In the genomic region with DNA sequence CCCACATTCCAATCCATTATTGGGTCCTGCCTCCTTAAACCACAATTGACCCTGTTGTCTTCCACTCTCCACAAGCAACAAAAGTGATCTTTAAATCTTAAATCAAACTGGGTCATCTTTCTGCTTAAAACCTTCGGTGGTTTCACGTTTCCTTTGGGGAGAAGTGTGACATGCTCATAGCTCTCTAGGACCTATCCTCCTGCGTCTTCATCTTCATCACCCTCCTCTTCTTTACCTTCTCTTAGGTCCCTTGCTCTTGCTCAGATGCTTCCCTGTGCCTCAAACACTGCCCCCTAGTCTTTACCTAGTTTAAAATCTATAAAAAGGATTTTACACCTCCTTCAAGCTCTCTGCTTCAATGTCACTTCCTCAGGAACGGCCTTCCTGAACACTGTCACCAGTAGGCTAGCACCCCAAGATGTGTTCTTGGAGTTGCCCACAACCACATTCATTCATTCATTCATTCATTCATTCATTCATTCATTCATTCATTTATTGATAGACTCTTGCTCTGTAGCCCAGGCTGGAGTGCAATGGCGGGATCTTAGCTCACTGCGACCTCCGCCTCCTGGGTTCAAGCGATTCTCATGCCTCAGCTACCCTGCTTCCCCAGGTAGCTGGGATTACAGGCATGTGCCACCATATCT, we compare ENCODE assay signal across 27 cellular contexts. TPM values are rescaled to one million over a fixed set of nuclear protein-coding genes. Genes with fewer than 3 reads are reported as not detected.
A peak's percentile ranks its signal among the peaks of the same experiment; 100 is the strongest.
DNase-seq lines count a peak whose midpoint lies in the region; ATAC-seq and TF ChIP-seq lines count a peak whose summit lies in the region.
"Had no signal": no experiment of that assay in that cellular context is flagged by ENCODE, and none has a peak within 500 bp of the region (broad histone marks: within the 10 kb centered on the region; RNA-seq: fewer than 3 reads in every experiment).

No MANE protein-coding gene starts in this region.

- ATAC-seq in CD8-positive, alpha-beta T cell = no peak
- ATAC-seq in effector memory CD8-positive, alpha-beta T cell (replicated peaks) = peak; percentile 85
- ATAC-seq in GM21526 (IDR thresholded peaks at IDR 0.05; ENCODE audit: low FRiP score, unreplicated experiment) = no peak
- ATAC-seq in GM18519 (IDR thresholded peaks at IDR 0.05; ENCODE audit: low FRiP score, unreplicated experiment) = no peak
- ATAC-seq: left ventricle myocardium superior; pancreas; stimulated activated naive CD8-positive, alpha-beta T cell treated with anti-CD3 and anti-CD28 coated beads, Interleukin-15, amount 100 ng/mL, for 72 hours had no signal

- peaks cover 7% of the 10 kb centered on the region for H3K36me3 Mint-ChIP-seq in CD8-positive, alpha-beta T cell
- no peaks in the 10 kb centered on the region for H3K36me3 Mint-ChIP-seq in effector memory CD8-positive, alpha-beta T cell (ENCODE audit: insufficient read depth)
- H3K36me3 Mint-ChIP-seq in glutamatergic neuron (ENCODE audit: unreplicated experiment) = no peaks in the 10 kb centered on the region

- no peak overlapping the region for H3K4me3 ChIP-seq in A673 (ENCODE audit: low read depth, low read length, poor library complexity, severe bottlenecking)
- no peak overlapping the region for H3K4me3 ChIP-seq in CD8-positive, alpha-beta T cell (ENCODE audit: low read depth, low read length)
- H3K4me3 ChIP-seq in OCI-LY7 (ENCODE audit: low read depth, low read length, poor library complexity, severe bottlenecking) = no peak overlapping the region
- H3K4me3 ChIP-seq: breast epithelium, coronary artery, esophagus squamous epithelium, pancreas, right atrium auricular region, tibial nerve had no signal

- H3K4me3 Mint-ChIP-seq in CD8-positive, alpha-beta T cell = no peak overlapping the region
- peak overlapping the region; percentile 26 to 40 for H3K4me3 Mint-ChIP-seq in effector memory CD8-positive, alpha-beta T cell
- no peak overlapping the region for H3K4me3 Mint-ChIP-seq in glutamatergic neuron (ENCODE audit: unreplicated experiment)
- H3K4me3 Mint-ChIP-seq: CD14-positive monocyte; nephron progenitor cell; stimulated activated naive CD8-positive, alpha-beta T cell treated with anti-CD3 and anti-CD28 coated beads, Interleukin-15, amount 100 ng/mL, for 72 hours had no signal

- H3K79me2 ChIP-seq in OCI-LY7 (ENCODE audit: insufficient read depth, low read depth, low read length) = no peaks in the 10 kb centered on the region

- H3K9me2 ChIP-seq in OCI-LY7 (ENCODE audit: insufficient read depth, low read length) = no peaks in the 10 kb centered on the region

- POLR2A ChIA-PET in A673 (lab: Charles Lee; ENCODE audit: low non-redundant PET) (no interaction called here), OCI-LY7 (lab: Charles Lee) (no interaction called here)
- POLR2A ChIA-PET in CD8-positive, alpha-beta T cell (lab: Charles Lee) = interaction anchor here (1.5 kb wide), 1 partner anchor 11 kb away, joined by 3 read pairs; no protein-coding TSS in a partner anchor

- no peak for DNase-seq in A673 (ENCODE audit: low spot score)
- no peak for DNase-seq in CD8-positive, alpha-beta T cell
- DNase-seq in OCI-LY7 (ENCODE audit: low spot score) = no peak
- DNase-seq in effector memory CD8-positive, alpha-beta T cell = no peak
- no peak for DNase-seq in glutamatergic neuron
- DNase-seq in COLO668 (lab: John Stamatoyannopoulos, UW; ENCODE audit: unreplicated experiment) = no peak
- DNase-seq: activated CD4-positive, alpha-beta T cell treated with anti-CD3 and anti-CD28 coated beads for 4 hours; activated CD8-positive, alpha-beta memory T cell treated with anti-CD3 and anti-CD28 coated beads, Interleukin-2, amount 50 U/mL, for 4 hours; amniotic stem cell; DMS 273 treated with DMSO at 0.1 percent for 48 hours; esophagus squamous epithelium; hypothalamus; left ventricle myocardium superior; NCI-H1048; NCI-H187; NCI-H526; nephron progenitor cell; pancreas; stimulated activated CD4-positive, alpha-beta T cell treated with anti-CD3 and anti-CD28 coated beads, Interleukin-4, amount 100 ng/mL, for 4 hours; stimulated activated naive CD8-positive, alpha-beta T cell treated with anti-CD3 and anti-CD28 coated beads, Interleukin-15, amount 100 ng/mL, for 72 hours had no signal

- BruUV-seq in A673 (replicated peaks; lab: Mats Ljungman, UMichigan) = no TSS peak
- BruUV-seq in OCI-LY7 (replicated peaks; lab: Mats Ljungman, UMichigan) = no TSS peak

- no peaks in the 10 kb centered on the region for H4K20me1 ChIP-seq in OCI-LY7 (ENCODE audit: insufficient read depth, low read length)

- H3K9me3 Mint-ChIP-seq in CD8-positive, alpha-beta T cell = no peaks in the 10 kb centered on the region
- no peaks in the 10 kb centered on the region for H3K9me3 Mint-ChIP-seq in effector memory CD8-positive, alpha-beta T cell
- H3K9me3 Mint-ChIP-seq in glutamatergic neuron (ENCODE audit: unreplicated experiment) = no peaks in the 10 kb centered on the region
- H3K9me3 Mint-ChIP-seq: CD14-positive monocyte; nephron progenitor cell; stimulated activated naive CD8-positive, alpha-beta T cell treated with anti-CD3 and anti-CD28 coated beads, Interleukin-15, amount 100 ng/mL, for 72 hours had no signal

- CTCF ChIA-PET in A673 (lab: Charles Lee) (no interaction called here), OCI-LY7 (lab: Charles Lee; ENCODE audit: unreplicated experiment) (interaction anchor here (0.6 kb wide), 1 partner anchor 39 kb away, joined by 3 read pairs; no protein-coding TSS in a partner anchor)
- CTCF ChIA-PET in CD8-positive, alpha-beta T cell (lab: Charles Lee) = interaction anchor here (0.7 kb wide), 1 partner anchor 460 kb away, joined by 3 read pairs; no protein-coding TSS in a partner anchor

- H3K27ac ChIP-seq in A673 (ENCODE audit: low read depth, low read length, poor library complexity, severe bottlenecking) (no peak overlapping the region), OCI-LY7 (ENCODE audit: low read depth, low read length, poor library complexity, severe bottlenecking) (no peak overlapping the region)
- H3K27ac ChIP-seq in CD8-positive, alpha-beta T cell (ENCODE audit: low read depth, low read length) = no peak overlapping the region
- H3K27ac ChIP-seq: breast epithelium, coronary artery, esophagus squamous epithelium, pancreas, right atrium auricular region, tibial nerve had no signal

- intact Hi-C loops in A673 (cut with micrococcal nuclease; ENCODE audit: unreplicated experiment) = no loop called here
- intact Hi-C loops in CD8-positive, alpha-beta T cell (cut with DNase I, micrococcal nuclease) = loop anchor here in 1 of 2 experiments (10.0 kb wide), 1 partner anchor 627 kb away; no protein-coding TSS in a partner anchor
- intact Hi-C loops in OCI-LY7 (cut with micrococcal nuclease; ENCODE audit: unreplicated experiment) = no loop called here

- H3K36me3 ChIP-seq in A673 (ENCODE audit: insufficient read depth, low read length, poor library complexity, severe bottlenecking) = no peaks in the 10 kb centered on the region
- no peaks in the 10 kb centered on the region for H3K36me3 ChIP-seq in CD8-positive, alpha-beta T cell (ENCODE audit: insufficient read depth, low read length)
- no peaks in the 10 kb centered on the region for H3K36me3 ChIP-seq in OCI-LY7 (ENCODE audit: insufficient read depth, low read length)
- H3K36me3 ChIP-seq: breast epithelium, esophagus squamous epithelium, pancreas, right atrium auricular region, tibial nerve had no signal

- 0 out of 2 replicates have a peak, but pooled peaks have one; percentile 17 for TF ChIP-seq CTCF in A673 (conservative IDR thresholded peaks at IDR 0.05; ENCODE audit: low read depth, low read length)
- TF ChIP-seq CTCF in CD8-positive, alpha-beta T cell (IDR thresholded peaks at IDR 0.05) = no peak
- 0 out of 2 replicates have a peak, but pooled peaks have one; percentile 27 for TF ChIP-seq CTCF in OCI-LY7 (conservative IDR thresholded peaks at IDR 0.05; ENCODE audit: low read length)
- TF ChIP-seq CTCF in glutamatergic neuron (IDR thresholded peaks at IDR 0.05; ENCODE audit: partially characterized antibody, unreplicated experiment) = no peak

- no peak overlapping the region for H2AFZ ChIP-seq in OCI-LY7 (ENCODE audit: low read length)

- no peaks in the 10 kb centered on the region for H3K9me3 ChIP-seq in A673 (ENCODE audit: low read depth, low read length, poor library complexity, severe bottlenecking)
- H3K9me3 ChIP-seq in CD8-positive, alpha-beta T cell (ENCODE audit: low read length) = no peaks in the 10 kb centered on the region
- H3K9me3 ChIP-seq in OCI-LY7 (ENCODE audit: low read length) = no peaks in the 10 kb centered on the region
- H3K9me3 ChIP-seq: breast epithelium, esophagus squamous epithelium, pancreas, right atrium auricular region, tibial nerve had no signal

- peaks cover 20% of the 10 kb centered on the region for H3K4me1 Mint-ChIP-seq in CD8-positive, alpha-beta T cell (ENCODE audit: low read depth)
- H3K4me1 Mint-ChIP-seq in effector memory CD8-positive, alpha-beta T cell (ENCODE audit: low read depth in 2 of 2) = peaks cover 18 to 24% of the 10 kb centered on the region in 2 donors
- H3K4me1 Mint-ChIP-seq in glutamatergic neuron (ENCODE audit: low read depth, unreplicated experiment) = no peaks in the 10 kb centered on the region

- peak overlapping the region; percentile 19 for H3K27ac Mint-ChIP-seq in CD8-positive, alpha-beta T cell
- H3K27ac Mint-ChIP-seq in effector memory CD8-positive, alpha-beta T cell = peak overlapping the region; percentile 19 to 27
- no peak overlapping the region for H3K27ac Mint-ChIP-seq in glutamatergic neuron (ENCODE audit: unreplicated experiment)
- H3K27ac Mint-ChIP-seq: nephron progenitor cell; stimulated activated naive CD8-positive, alpha-beta T cell treated with anti-CD3 and anti-CD28 coated beads, Interleukin-15, amount 100 ng/mL, for 72 hours had no signal

- no peak overlapping the region for H3K4me2 ChIP-seq in OCI-LY7 (ENCODE audit: low read length)

- H3K27me3 Mint-ChIP-seq in CD8-positive, alpha-beta T cell (ENCODE audit: low read depth) = no peaks in the 10 kb centered on the region
- H3K27me3 Mint-ChIP-seq in effector memory CD8-positive, alpha-beta T cell = no peaks in the 10 kb centered on the region
- no peaks in the 10 kb centered on the region for H3K27me3 Mint-ChIP-seq in glutamatergic neuron (ENCODE audit: unreplicated experiment)
- H3K27me3 Mint-ChIP-seq: stimulated activated naive CD8-positive, alpha-beta T cell treated with anti-CD3 and anti-CD28 coated beads, Interleukin-15, amount 100 ng/mL, for 72 hours had no signal

- H3K4me1 ChIP-seq in A673 (ENCODE audit: insufficient read depth, low read length, poor library complexity, severe bottlenecking) = peaks cover 4% of the 10 kb centered on the region
- no peaks in the 10 kb centered on the region for H3K4me1 ChIP-seq in CD8-positive, alpha-beta T cell (ENCODE audit: insufficient read depth, low read length)
- H3K4me1 ChIP-seq in OCI-LY7 (ENCODE audit: insufficient read depth, low read length, poor library complexity, severe bottlenecking) = no peaks in the 10 kb centered on the region
- H3K4me1 ChIP-seq: breast epithelium, pancreas had no signal

- no peaks in the 10 kb centered on the region for H3K27me3 ChIP-seq in A673 (replicated peaks; ENCODE audit: insufficient read depth, low read depth, low read length, poor library complexity)
- no peaks in the 10 kb centered on the region for H3K27me3 ChIP-seq in CD8-positive, alpha-beta T cell (ENCODE audit: insufficient read depth, low read length)
- H3K27me3 ChIP-seq: breast epithelium, esophagus squamous epithelium, pancreas, right atrium auricular region, tibial nerve had no signal

RNA-seq across cellular contexts. Expression of gene GALNT4, which starts 46.8 kb away (rescaled TPM):
- total RNA-seq in A673 (2021) (13.2 and 14.3 TPM in 2 replicates), OCI-LY7 (2022) (3.7 and 4.4 TPM in 2 replicates), glutamatergic neuron (ENCODE audit: unreplicated experiment) (0.98 TPM)
- total RNA-seq in CD8-positive, alpha-beta T cell = 1 to 10 TPM; 4.6 to 5.3 TPM
- 2.1 and 3.8 TPM in 2 replicates for total RNA-seq in OCI-LY7 (2014; rRNA removed; shearing (Covaris generic))

RNA-seq across cellular contexts. Expression of gene POC1B, which starts 48.1 kb away (rescaled TPM):
- total RNA-seq in A673 (2021) (30.8 and 33.8 TPM in 2 replicates), OCI-LY7 (2022) (28.9 and 36.8 TPM in 2 replicates), glutamatergic neuron (ENCODE audit: unreplicated experiment) (5.7 TPM)
- 10 to 100 TPM in 1 of 2 experiments, 1 to 10 TPM in 1; 9.3 to 14.2 TPM for total RNA-seq in CD8-positive, alpha-beta T cell
- 18.0 and 30.9 TPM in 2 replicates for total RNA-seq in OCI-LY7 (2014; rRNA removed; shearing (Covaris generic))

Comparison
In these comparisons a context has a peak if more than half of its experiments do, and no peak if none do; other contexts are left out.
1. CTCF ChIP-seq: peak in A673 (single experiment) and OCI-LY7 (single experiment); none in CD8-positive, alpha-beta T cell (single experiment) and glutamatergic neuron (single experiment).
2. H3K4me3 Mint-ChIP-seq: peak in effector memory CD8-positive, alpha-beta T cell (2 of 2); none in CD8-positive, alpha-beta T cell (single experiment) and glutamatergic neuron (single experiment).